1 cellular context compared by ENCODE assay signal in genomic region chr9:92266486-92266885, GRCh38.
TF ChIP-seq lines count a peak whose summit lies in the region.

No MANE protein-coding gene starts in this region.

TF ChIP-seq in IMR-90, 13 proteins besides CTCF, POLR2A, EP300 and RAD21:
- no peak for TF ChIP-seq BHLHE40 (IDR thresholded peaks at IDR 0.05; ENCODE audit: low read depth, low read length)
- TF ChIP-seq NFE2L2 (IDR thresholded peaks at IDR 0.05; ENCODE audit: low read depth, low read length) = no peak
